Comparison of ENCODE assay signal across 21 cellular contexts in genomic region chr4:141486375-141486997, GRCh38.
DNase-seq lines count a peak whose midpoint lies in the region; ATAC-seq and TF ChIP-seq lines count a peak whose summit lies in the region.
"Had no signal": no experiment of that assay in that cellular context is flagged by ENCODE, and none has a peak within 500 bp of the region (broad histone marks: within the 10 kb centered on the region; RNA-seq: fewer than 3 reads in every experiment).

No MANE protein-coding gene starts in this region.

- peaks cover 5 to 23% (median 18%) of the 10 kb centered on the region in 9 donors for H3K9me3 Mint-ChIP-seq in naive thymus-derived CD8-positive, alpha-beta T cell

- peak overlapping the region; percentile 61; the same call in 1 of the 2 replicates for H2AFZ ChIP-seq in SK-N-SH (ENCODE audit: low read depth)
- H2AFZ ChIP-seq in smooth muscle cell (ENCODE audit: low read depth) = no peak overlapping the region

- H3K9me3 ChIP-seq in SK-N-SH = no peaks in the 10 kb centered on the region
- no peaks in the 10 kb centered on the region for H3K9me3 ChIP-seq in smooth muscle cell (replicated peaks; ENCODE audit: low read depth)
- H3K9me3 ChIP-seq: adrenal gland, Caco-2 had no signal

- peaks cover 0 to 3% (median 0%) of the 10 kb centered on the region in 3 donors for H3K36me3 Mint-ChIP-seq in naive thymus-derived CD8-positive, alpha-beta T cell

- H4K20me1 ChIP-seq in SK-N-SH (ENCODE audit: insufficient read depth) (no peaks in the 10 kb centered on the region), smooth muscle cell (ENCODE audit: low read depth) (no peaks in the 10 kb centered on the region)

- WGBS in SK-N-SH (ENCODE audit: low lambda C conversion rate) = 43% methylated on average over 4 of the region's 4 CpGs
- 24% methylated on average over 4 of the region's 4 CpGs for WGBS in smooth muscle cell (ENCODE audit: low lambda C conversion rate)

- H3K27ac ChIP-seq in SK-N-SH (ENCODE audit: low read depth in 2 of 2, low read length in 1 of 2) = peak overlapping the region in 1 of 2 experiments; percentile 31; a peak in 1 of 4 replicates
- peak overlapping the region; percentile 72 for H3K27ac ChIP-seq in smooth muscle cell (ENCODE audit: low read depth)
- H3K27ac ChIP-seq: adrenal gland, left lung, right atrium auricular region had no signal

- ATAC-seq in naive thymus-derived CD8-positive, alpha-beta T cell = no peak
- ATAC-seq: activated T-cell treated with anti-CD3 and anti-CD28 coated beads, Interleukin-2, amount 50 U/mL, for 4 hours; HCT116; left lung; natural killer cell treated with Interleukin-12 subunit alpha and Interleukin-12 subunit beta and Interleukin-15 and Interleukin-18, amount 100 ng/mL, for 72 hours; stimulated activated naive CD8-positive, alpha-beta T cell treated with anti-CD3 and anti-CD28 coated beads, Interleukin-15, amount 100 ng/mL, for 72 hours had no signal

- peaks cover 0 to 4% of the 10 kb centered on the region in 2 experiments; a peak in 1 of 4 replicates for H3K4me1 ChIP-seq in SK-N-SH (ENCODE audit: control insufficient read depth in 1 of 2, insufficient read depth in 2 of 2, low read depth in 1 of 2, low read length in 1 of 2)
- no peaks in the 10 kb centered on the region for H3K4me1 ChIP-seq in smooth muscle cell (ENCODE audit: low read depth)
- H3K4me1 ChIP-seq: adrenal gland, Caco-2, left lung, right atrium auricular region had no signal

- no peak overlapping the region for H3K4me3 Mint-ChIP-seq in naive thymus-derived CD8-positive, alpha-beta T cell
- H3K4me3 Mint-ChIP-seq: activated T-cell treated with anti-CD3 and anti-CD28 coated beads, Interleukin-2, amount 50 U/mL, for 4 hours; natural killer cell treated with Interleukin-12 subunit alpha and Interleukin-12 subunit beta and Interleukin-15 and Interleukin-18, amount 100 ng/mL, for 72 hours; stimulated activated naive CD8-positive, alpha-beta T cell treated with anti-CD3 and anti-CD28 coated beads, Interleukin-15, amount 100 ng/mL, for 72 hours had no signal

- peaks cover 8% of the 10 kb centered on the region for H3F3A ChIP-seq in SK-N-SH (replicated peaks; ENCODE audit: insufficient read depth)
- H3F3A ChIP-seq in smooth muscle cell (ENCODE audit: low read depth) = no peaks in the 10 kb centered on the region

- H3K4me3 ChIP-seq in SK-N-SH (ENCODE audit: low read depth in 2 of 2, low read length in 1 of 2) (no peak overlapping the region), fibroblast of mammary gland (ENCODE audit: control insufficient read depth, low read depth, low read length) (no peak overlapping the region), smooth muscle cell (no peak overlapping the region)
- H3K4me3 ChIP-seq: adrenal gland, left lung, right atrium auricular region had no signal

- H3K27me3 Mint-ChIP-seq in naive thymus-derived CD8-positive, alpha-beta T cell = peaks cover 0 to 9% (median 0%) of the 10 kb centered on the region in 5 donors
- H3K27me3 Mint-ChIP-seq: natural killer cell treated with Interleukin-12 subunit alpha and Interleukin-12 subunit beta and Interleukin-15 and Interleukin-18, amount 100 ng/mL, for 72 hours; stimulated activated naive CD8-positive, alpha-beta T cell treated with anti-CD3 and anti-CD28 coated beads, Interleukin-15, amount 100 ng/mL, for 72 hours had no signal

- TF ChIP-seq CTCF in SK-N-SH (IDR thresholded peaks at IDR 0.05) (no peak), fibroblast of mammary gland (conservative IDR thresholded peaks at IDR 0.05; ENCODE audit: control insufficient read depth, insufficient read depth, low read depth, low read length) (no peak), smooth muscle cell (IDR thresholded peaks at IDR 0.05; ENCODE audit: borderline replicate concordance, insufficient read depth, poor library complexity, severe bottlenecking) (no peak)

- peaks cover 0 to 4% (median 0%) of the 10 kb centered on the region in 4 donors for H3K4me1 Mint-ChIP-seq in naive thymus-derived CD8-positive, alpha-beta T cell
- H3K4me1 Mint-ChIP-seq: stimulated activated naive CD8-positive, alpha-beta T cell treated with anti-CD3 and anti-CD28 coated beads, Interleukin-15, amount 100 ng/mL, for 72 hours had no signal

- POLR2A ChIA-PET in SK-N-SH (lab: Yijun Ruan, JAX) = no interaction called here
- POLR2A ChIA-PET in naive thymus-derived CD8-positive, alpha-beta T cell (lab: Charles Lee) = no interaction called here

- no peaks in the 10 kb centered on the region for H3K9me2 ChIP-seq in SK-N-SH

- no peak overlapping the region for H3K9ac ChIP-seq in SK-N-SH
- H3K9ac ChIP-seq in smooth muscle cell (ENCODE audit: low read depth) = no peak overlapping the region

- CTCF ChIA-PET in SK-N-SH (lab: Yijun Ruan, JAX) = interaction anchor here (0.8 kb wide), 1 partner anchor 9 kb away, joined by 3 read pairs; no protein-coding TSS in a partner anchor

- H3K27me3 ChIP-seq in SK-N-SH (ENCODE audit: insufficient read depth) (no peaks in the 10 kb centered on the region), smooth muscle cell (ENCODE audit: low read depth) (no peaks in the 10 kb centered on the region)
- H3K27me3 ChIP-seq: adrenal gland, left lung, right atrium auricular region had no signal

- DNase-seq in GM04504 (ENCODE audit: low read depth) (peak; percentile 28), SK-N-SH (no peak), fibroblast of mammary gland (ENCODE audit: low read depth) (peak; percentile 76), smooth muscle cell (lab: John Stamatoyannopoulos, UW; ENCODE audit: unreplicated experiment) (no peak), MV-4-11 (lab: John Stamatoyannopoulos, UW) (no peak), NCI-H2107 (lab: John Stamatoyannopoulos, UW) (no peak), NCI-H1092 (lab: John Stamatoyannopoulos, UW) (no peak)
- DNase-seq in naive thymus-derived CD8-positive, alpha-beta T cell = no peak
- DNase-seq: activated CD4-positive, alpha-beta T cell treated with anti-CD3 and anti-CD28 coated beads for 48 hours; activated T-cell treated with anti-CD3 and anti-CD28 coated beads, Interleukin-2, amount 50 U/mL, for 4 hours; adrenal gland; Caco-2; effector CD4-positive, alpha-beta T cell; hippocampal formation; left lung; NCI-H526; RPMI8226; stimulated activated naive CD8-positive, alpha-beta T cell treated with anti-CD3 and anti-CD28 coated beads, Interleukin-15, amount 100 ng/mL, for 72 hours had no signal

- H3K79me2 ChIP-seq in SK-N-SH (ENCODE audit: insufficient read depth) (no peaks in the 10 kb centered on the region), smooth muscle cell (ENCODE audit: low read depth) (no peaks in the 10 kb centered on the region)

- H3K36me3 ChIP-seq in SK-N-SH (replicated peaks in 1 of 2; ENCODE audit: control insufficient read depth in 1 of 2, insufficient read depth in 2 of 2, low read length in 1 of 2) = no peaks in the 10 kb centered on the region
- no peaks in the 10 kb centered on the region for H3K36me3 ChIP-seq in smooth muscle cell (ENCODE audit: low read depth)
- H3K36me3 ChIP-seq: adrenal gland, left lung, right atrium auricular region had no signal

- H3K4me2 ChIP-seq in SK-N-SH = peak overlapping the region; percentile 15
- peak overlapping the region; percentile 48 for H3K4me2 ChIP-seq in smooth muscle cell

- no peak for TF ChIP-seq RAD21 in SK-N-SH (IDR thresholded peaks at IDR 0.05; ENCODE audit: low read length)

- 0 out of 4 replicates have a peak, but pooled peaks of 1 of the 2 experiments have one; percentile 12 for TF ChIP-seq EP300 in SK-N-SH (IDR thresholded peaks at IDR 0.05; ENCODE audit: borderline replicate concordance in 1 of 2, low read depth in 1 of 2, low read length in 1 of 2)

- no peak overlapping the region for H3K27ac Mint-ChIP-seq in naive thymus-derived CD8-positive, alpha-beta T cell
- H3K27ac Mint-ChIP-seq: natural killer cell treated with Interleukin-12 subunit alpha and Interleukin-12 subunit beta and Interleukin-15 and Interleukin-18, amount 100 ng/mL, for 72 hours; stimulated activated naive CD8-positive, alpha-beta T cell treated with anti-CD3 and anti-CD28 coated beads, Interleukin-15, amount 100 ng/mL, for 72 hours had no signal

TF ChIP-seq in SK-N-SH, 30 proteins besides CTCF, POLR2A, EP300 and RAD21:
- peak; percentile 81 for TF ChIP-seq NFIC (IDR thresholded peaks at IDR 0.05; ENCODE audit: borderline replicate concordance)
- TF ChIP-seq USF1 (IDR thresholded peaks at IDR 0.05; ENCODE audit: borderline replicate concordance, low read depth) = 0 out of 2 replicates have a peak, but pooled peaks have one; percentile 28
- no peak for TF ChIP-seq JUND (IDR thresholded peaks at IDR 0.05)
- no peak for TF ChIP-seq SIN3A (IDR thresholded peaks at IDR 0.05; ENCODE audit: borderline replicate concordance, low read depth, low read length)
- peak; percentile 55; the same call in 1 of the 2 replicates for TF ChIP-seq FOSL2 (IDR thresholded peaks at IDR 0.05; ENCODE audit: borderline replicate concordance, low read depth)
- TF ChIP-seq TCF12 (IDR thresholded peaks at IDR 0.05) = 0 out of 2 replicates have a peak, but pooled peaks have one; percentile 9
- TF ChIP-seq SMC3 (IDR thresholded peaks at IDR 0.05; ENCODE audit: low read depth, low read length) = no peak

Comparison
In these comparisons a context has a peak if more than half of its experiments do, and no peak if none do; other contexts are left out.
1. DNase-seq: peak in GM04504 (single experiment) and fibroblast of mammary gland (single experiment); none in SK-N-SH (single experiment), smooth muscle cell (single experiment), MV-4-11 (single experiment), NCI-H2107 (single experiment), NCI-H1092 (single experiment) and naive thymus-derived CD8-positive, alpha-beta T cell (0 of 10).